8 cellular contexts compared by ENCODE assay signal in genomic region chr4:2787230-2788100, GRCh38. TPM values are rescaled to one million over a fixed set of nuclear protein-coding genes. Genes with fewer than 3 reads are reported as not detected.
DNase-seq lines count a peak whose midpoint lies in the region; ATAC-seq lines count a peak whose summit lies in the region.

No MANE protein-coding gene starts in this region.

- ATAC-seq in GM18858 (IDR thresholded peaks at IDR 0.05; ENCODE audit: unreplicated experiment) (peak; percentile 67), HG02840 (IDR thresholded peaks at IDR 0.05; ENCODE audit: low FRiP score, unreplicated experiment) (peak; percentile 67)

- H3K9me3 ChIP-seq in skeletal muscle tissue (ENCODE audit: control insufficient read depth in 3 of 3, low read length in 3 of 3): no peaks in the 10 kb centered on the region

- DNase-seq in RPMI8226: peak; percentile 31
- peak; percentile 47 for DNase-seq in ecto neural progenitor cell (ENCODE audit: low spot score)
- no peak for DNase-seq in NCI-H345 (lab: John Stamatoyannopoulos, UW)
- DNase-seq in NCI-H510A (lab: John Stamatoyannopoulos, UW): no peak
- DNase-seq in hippocampal formation (lab: John Stamatoyannopoulos, UW): no peak

- H3K27me3 ChIP-seq in skeletal muscle tissue (ENCODE audit: control insufficient read depth in 3 of 3, insufficient read depth in 3 of 3, low read length in 3 of 3): no peaks in the 10 kb centered on the region

- H3K36me3 ChIP-seq in skeletal muscle tissue (ENCODE audit: control insufficient read depth in 3 of 3, insufficient read depth in 3 of 3, low read length in 3 of 3): no peaks in the 10 kb centered on the region

- no peak overlapping the region for H3K27ac ChIP-seq in skeletal muscle tissue (ENCODE audit: low read depth, low read length)

- peak overlapping the region; percentile 34 to 66 (median 43) for H3K9ac ChIP-seq in skeletal muscle tissue (ENCODE audit: low read depth in 1 of 3, low read length in 3 of 3)

- H3K4me1 ChIP-seq in skeletal muscle tissue (ENCODE audit: control insufficient read depth in 3 of 3, insufficient read depth in 3 of 3, low read length in 3 of 3): peaks cover 22 to 34% (median 31%) of the 10 kb centered on the region in 3 donors

- peak overlapping the region in 1 of 3 donors; percentile 13 for H3K4me3 ChIP-seq in skeletal muscle tissue (ENCODE audit: low read length in 3 of 3)

RNA-seq across cellular contexts. Expression of gene SH3BP2, which starts 5.4 kb away (rescaled TPM):
- 7.8 TPM for total RNA-seq in skeletal muscle tissue

RNA-seq across cellular contexts. Expression of gene TNIP2, which starts 31.3 kb away (rescaled TPM):
- total RNA-seq in skeletal muscle tissue: 14.6 TPM

RNA-seq across cellular contexts. Expression of gene ADD1, which starts 56.2 kb away (rescaled TPM):
- total RNA-seq in skeletal muscle tissue: 155 TPM

Comparison
In these comparisons a context has a peak if more than half of its experiments do, and no peak if none do; other contexts are left out.
1. DNase-seq: peak in RPMI8226 (single experiment) and ecto neural progenitor cell (single experiment); none in NCI-H345 (single experiment), NCI-H510A (single experiment) and hippocampal formation (0 of 2).